19 cellular contexts compared by ENCODE assay signal in genomic region chr10:117464176-117464575, GRCh38.
A peak's percentile ranks its signal among the peaks of the same experiment; 100 is the strongest.
DNase-seq lines count a peak whose midpoint lies in the region; ATAC-seq and TF ChIP-seq lines count a peak whose summit lies in the region.
"Had no signal": no experiment of that assay in that cellular context is flagged by ENCODE, and none has a peak within 500 bp of the region (broad histone marks: within the 10 kb centered on the region; RNA-seq: fewer than 3 reads in every experiment).

No MANE protein-coding gene starts in this region.

- no peak for TF ChIP-seq CTCF in vagina (IDR thresholded peaks at IDR 0.05)

- intact Hi-C loops in vagina (cut with DNase I), result no loop called here

- ATAC-seq in GM21786 (IDR thresholded peaks at IDR 0.05; ENCODE audit: unreplicated experiment), result no peak
- ATAC-seq: HCT116 had no signal

- H3K79me2 ChIP-seq in GM23248 (ENCODE audit: insufficient read depth), result no peaks in the 10 kb centered on the region

- H3K27me3 ChIP-seq in GM23248 (replicated peaks; ENCODE audit: insufficient read depth) (no peaks in the 10 kb centered on the region), vagina (no peaks in the 10 kb centered on the region)

- H3K4me3 ChIP-seq in GM23248 (no peak overlapping the region), vagina (no peak overlapping the region)
- H3K4me3 ChIP-seq: PC-9 had no signal

- H3K9me3 ChIP-seq in GM23248 (ENCODE audit: low read depth) (no peaks in the 10 kb centered on the region), vagina (no peaks in the 10 kb centered on the region)
- H3K9me3 ChIP-seq: SK-N-SH had no signal

- in situ Hi-C loops in GM23248 (cut with MboI), result no loop called here

- H3K27ac ChIP-seq in GM23248 (0 out of 2 replicates have a peak overlapping the region, but pooled peaks have one; percentile 10), vagina (peak overlapping the region; percentile 91)
- H3K27ac ChIP-seq: KMS-11, PC-9, RWPE1 had no signal

- DNase-seq in GM23248, result peak; percentile 45
- DNase-seq in astrocyte of the hippocampus (ENCODE audit: low read depth, low spot score), result peak; percentile 60
- peak; percentile 31 for DNase-seq in foreskin melanocyte
- no peak for DNase-seq in vagina (ENCODE audit: extremely low spot score in 2 of 2)
- no peak for DNase-seq in activated CD4-positive, alpha-beta T cell treated with anti-CD3 and anti-CD28 coated beads for 48 hours
- no peak for DNase-seq in activated naive CD4-positive, alpha-beta T cell (lab: John Stamatoyannopoulos, UW)
- DNase-seq: DMS79 treated with DMSO at 0.1 percent for 48 hours, IMR-90, MV-4-11, NCI-H1105 treated with DMSO at 0.1 percent for 48 hours, NCI-H2081 treated with DMSO at 0.1 percent for 48 hours, NCI-H748 treated with DMSO at 0.1 percent for 48 hours, PC-9, SHP77 treated with DMSO at 0.1 percent for 48 hours, SK-N-SH had no signal

- TF ChIP-seq POLR2A in vagina (IDR thresholded peaks at IDR 0.05), result no peak

- peaks cover 31% of the 10 kb centered on the region for H3F3A ChIP-seq in GM23248 (ENCODE audit: insufficient read depth)

- no peak overlapping the region for H3K9ac ChIP-seq in GM23248
- H3K9ac ChIP-seq: KMS-11, SK-N-SH had no signal

- no peaks in the 10 kb centered on the region for H4K20me1 ChIP-seq in GM23248 (ENCODE audit: insufficient read depth)

- H3K9me2 ChIP-seq in GM23248 (ENCODE audit: insufficient read depth), result no peaks in the 10 kb centered on the region
- H3K9me2 ChIP-seq: SK-N-SH had no signal

- H3K4me1 ChIP-seq in GM23248 (ENCODE audit: insufficient read depth), result peaks cover 34% of the 10 kb centered on the region
- H3K4me1 ChIP-seq in vagina, result peaks cover 30% of the 10 kb centered on the region

- no peak overlapping the region for H3K4me2 ChIP-seq in GM23248 (ENCODE audit: unreplicated experiment)
- H3K4me2 ChIP-seq: KMS-11, PC-9, SK-N-SH had no signal

- no peak overlapping the region for H2AFZ ChIP-seq in GM23248
- H2AFZ ChIP-seq: PC-9 had no signal

- H3K36me3 ChIP-seq in GM23248 (ENCODE audit: low read depth) (no peaks in the 10 kb centered on the region), vagina (no peaks in the 10 kb centered on the region)

- 74% methylated on average over 2 of the region's 2 CpGs for WGBS in GM23248 (ENCODE audit: low coverage in 1 of 2, low lambda C conversion rate in 2 of 2, missing lambda C conversion rate in 2 of 2), 2 experiments

Comparison
In these comparisons a context has a peak if more than half of its experiments do, and no peak if none do; other contexts are left out.
1. DNase-seq: peak in GM23248 (single experiment), astrocyte of the hippocampus (single experiment) and foreskin melanocyte (single experiment); none in vagina (0 of 2), activated CD4-positive, alpha-beta T cell treated with anti-CD3 and anti-CD28 coated beads for 48 hours (single experiment) and activated naive CD4-positive, alpha-beta T cell (0 of 4).